In the genomic region with DNA sequence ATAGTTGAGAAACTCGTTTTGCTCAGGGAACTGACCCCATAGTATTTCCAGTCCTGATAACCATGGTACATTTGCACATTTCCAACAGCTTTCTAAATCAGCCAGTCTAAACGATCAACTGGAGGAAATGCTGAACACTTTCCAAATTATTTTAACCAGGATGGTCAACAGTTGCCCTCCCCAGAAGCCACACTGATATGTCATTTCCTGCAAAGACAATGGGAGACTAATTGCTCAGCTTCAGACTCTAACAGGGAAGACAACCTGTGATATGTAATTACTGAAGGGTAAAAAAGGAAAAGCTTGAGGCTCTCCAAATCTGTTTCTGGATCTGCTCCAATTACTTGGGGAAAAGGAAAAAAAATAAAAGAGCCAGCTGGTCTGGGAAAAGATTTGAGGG, we compare ENCODE assay signal across 10 cellular contexts.
A peak's percentile ranks its signal among the peaks of the same experiment; 100 is the strongest.
DNase-seq lines count a peak whose midpoint lies in the region; ATAC-seq and TF ChIP-seq lines count a peak whose summit lies in the region.
"Had no signal": no experiment of that assay in that cellular context is flagged by ENCODE, and none has a peak within 500 bp of the region (broad histone marks: within the 10 kb centered on the region; RNA-seq: fewer than 3 reads in every experiment).

No MANE protein-coding gene starts in this region.

- H3K4me1 Mint-ChIP-seq in brain = peaks cover 61% of the 10 kb centered on the region

- peaks cover 0 to 9% (median 0%) of the 10 kb centered on the region in 5 experiments for H3K9me3 Mint-ChIP-seq in brain

- no peak for ATAC-seq in HG03342 (IDR thresholded peaks at IDR 0.05; ENCODE audit: unreplicated experiment)
- ATAC-seq in HG02759 (IDR thresholded peaks at IDR 0.05; ENCODE audit: unreplicated experiment) = no peak
- ATAC-seq in GM18511 (IDR thresholded peaks at IDR 0.05; ENCODE audit: unreplicated experiment) = no peak

- peak overlapping the region in 1 of 5 experiments; percentile 15 for H3K4me3 Mint-ChIP-seq in brain

- no peak for TF ChIP-seq CTCF in brain (conservative IDR thresholded peaks at IDR 0.05)

- H3K27ac Mint-ChIP-seq in brain = peak overlapping the region in 4 of 5 experiments; percentile 73 to 83 (median 82)

- peaks cover 43% of the 10 kb centered on the region for H3K36me3 Mint-ChIP-seq in brain

- DNase-seq in DMS79 treated with DMSO at 0.1 percent for 48 hours (lab: John Stamatoyannopoulos, UW) (peak; percentile 61), NCI-H1417 (lab: John Stamatoyannopoulos, UW) (peak in 2 of 3 experiments; percentile 46 to 85), lung microvascular endothelial cell (ENCODE audit: low read depth in 2 of 2) (peak; percentile 63 to 90), DMS153 (lab: John Stamatoyannopoulos, UW) (no peak)
- DNase-seq: activated CD4-positive, alpha-beta T cell treated with anti-CD3 and anti-CD28 coated beads, Interleukin-2, amount 50 U/mL, for 48 hours; transverse colon had no signal

- no peaks in the 10 kb centered on the region for H3K27me3 Mint-ChIP-seq in brain
